In genomic region chr6:57089687-57090457, GRCh38 we compare ENCODE assay signal across 8 cellular contexts. TPM values are rescaled to one million over a fixed set of nuclear protein-coding genes. Genes with fewer than 3 reads are reported as not detected.
DNase-seq lines count a peak whose midpoint lies in the region; ATAC-seq and TF ChIP-seq lines count a peak whose summit lies in the region.

Gene ZNF451 (plus strand): TSS chr6:57090188. CDS start chr6:57090254, 66 bp downstream.

- no peaks in the 10 kb centered on the region for H3K9me3 Mint-ChIP-seq in activated naive CD4-positive, alpha-beta T cell treated with anti-CD3 and anti-CD28 coated beads, Interleukin-2, amount 50 U/mL, for 72 hours

- H3K4me3 ChIP-seq in GM08714 (ENCODE audit: low read length): peak within 1 kb of the TSS; percentile 49
- peak within 1 kb of the TSS; percentile 70 to 77 for H3K4me3 ChIP-seq in testis

- WGBS in testis, 2 donors: 1% methylated on average over 17 to 40 of the region's 58 CpGs

- peak; percentile 60 for TF ChIP-seq POLR2A in testis (IDR thresholded peaks at IDR 0.05)

- peaks cover 14% of the 10 kb centered on the region for H3K4me1 ChIP-seq in testis

- intact Hi-C loops in testis (cut with DNase I; ENCODE audit: low total_unique reads): loop anchor here (5.0 kb wide), 1 partner anchor 82 kb away; the partner anchor contains the start of gene BAG2

- peaks cover 19 to 27% of the 10 kb centered on the region in 2 donors for H3K36me3 Mint-ChIP-seq in activated naive CD4-positive, alpha-beta T cell treated with anti-CD3 and anti-CD28 coated beads, Interleukin-2, amount 50 U/mL, for 72 hours

- TF ChIP-seq CTCF in omental fat pad (IDR thresholded peaks at IDR 0.05) (no peak), testis (IDR thresholded peaks at IDR 0.05) (no peak)

- H3K27ac ChIP-seq in testis: peak within 1 kb of the TSS; percentile 84 to 88

- H3K27me3 ChIP-seq in testis: no peaks in the 10 kb centered on the region

- ATAC-seq in HG02610 (IDR thresholded peaks at IDR 0.05; ENCODE audit: unreplicated experiment): peak; percentile 94
- peak; percentile 94 to 95 for ATAC-seq in activated naive CD4-positive, alpha-beta T cell treated with anti-CD3 and anti-CD28 coated beads, Interleukin-2, amount 50 U/mL, for 72 hours
- peak; percentile 99 for ATAC-seq in omental fat pad (ENCODE audit: low FRiP score)

- no peaks in the 10 kb centered on the region for H3K36me3 ChIP-seq in testis (ENCODE audit: low read depth, missing control alignments)

- peak; percentile 93 for DNase-seq in NCI-H1092 treated with DMSO at 0.1 percent for 48 hours (lab: John Stamatoyannopoulos, UW)
- peak; percentile 86 for DNase-seq in SKM-1 (lab: John Stamatoyannopoulos, UW; ENCODE audit: unreplicated experiment)
- DNase-seq in activated naive CD4-positive, alpha-beta T cell treated with anti-CD3 and anti-CD28 coated beads, Interleukin-2, amount 50 U/mL, for 72 hours (ENCODE audit: low spot score in 2 of 2): peak; percentile 94 to 97
- peak; percentile 62 for DNase-seq in glomerular endothelial cell (ENCODE audit: extremely low read depth, low read depth, low spot score)
- peak; percentile 90 for DNase-seq in omental fat pad (ENCODE audit: low spot score)
- DNase-seq in testis: peak; percentile 98

- no peaks in the 10 kb centered on the region for H3K9me3 ChIP-seq in testis

- peak within 1 kb of the TSS; percentile 23 to 97 for H3K27ac Mint-ChIP-seq in activated naive CD4-positive, alpha-beta T cell treated with anti-CD3 and anti-CD28 coated beads, Interleukin-2, amount 50 U/mL, for 72 hours

RNA-seq across cellular contexts. Expression of gene ZNF451, which starts in this region (rescaled TPM):
- 10 to 100 TPM; 50.8 to 64.7 TPM for total RNA-seq in activated naive CD4-positive, alpha-beta T cell treated with anti-CD3 and anti-CD28 coated beads, Interleukin-2, amount 50 U/mL, for 72 hours
- total RNA-seq in glomerular endothelial cell: 32.5 and 40.0 TPM in 2 replicates
- 10 to 100 TPM; 41.4 to 66.8 (median 57.0) TPM for total RNA-seq in omental fat pad
- total RNA-seq in testis: 100 to 1,000 TPM in 1 of 2 donors, 10 to 100 TPM in 1; 70.1 to 106 TPM
- polyA plus RNA-seq in testis (ENCODE audit: insufficient read depth, low read depth, low replicate concordance): 68.1 TPM

Comparison
In these comparisons a context has a peak if more than half of its experiments do, and no peak if none do; other contexts are left out.
1. Peak in every context shown above with its lines: DNase-seq, ATAC-seq, H3K4me3 ChIP-seq and H3K27ac ChIP-seq.